In genomic region chr3:42652251-42652610, GRCh38 we compare ENCODE assay signal across 11 cellular contexts. TPM values are rescaled to one million over a fixed set of nuclear protein-coding genes. Genes with fewer than 3 reads are reported as not detected.
DNase-seq lines count a peak whose midpoint lies in the region; ATAC-seq, FAIRE-seq and TF ChIP-seq lines count a peak whose summit lies in the region.
"Had no signal": no experiment of that assay in that cellular context is flagged by ENCODE, and none has a peak within 500 bp of the region (broad histone marks: within the 10 kb centered on the region; RNA-seq: fewer than 3 reads in every experiment).

No MANE protein-coding gene starts in this region.

- no peaks in the 10 kb centered on the region for H3K79me2 ChIP-seq in GM23338 (replicated peaks; ENCODE audit: insufficient read depth)

- no peak for ATAC-seq in GM23338

- peaks cover 44% of the 10 kb centered on the region for H4K20me1 ChIP-seq in BLaER1
- no peaks in the 10 kb centered on the region; the same call in 1 of the 2 replicates for H4K20me1 ChIP-seq in GM23338 (replicated peaks; ENCODE audit: insufficient read depth)

- 53 to 55% methylated on average over 1 of the region's 1 CpG; no CpG with 5 or more reads in 2 of the 4 donors for WGBS in adrenal gland, 4 donors

- no peak overlapping the region for H2AFZ ChIP-seq in GM23338

- peaks cover 13% of the 10 kb centered on the region for H3K27me3 Mint-ChIP-seq in GM23338 (ENCODE audit: insufficient read depth, low read depth, poor library complexity)
- H3K27me3 Mint-ChIP-seq in activated T-helper 2 cell treated with anti-CD3 and anti-CD28 coated beads, Interferon-gamma antibody, Interleukin-2, Interleukin-4, amounts not matched to agents 10 μg/mL and 5 μg/mL and 100 μg/mL, durations not matched to agents 14 hours and 24 hours and 36 hours (ENCODE audit: low read depth): peaks cover 9% of the 10 kb centered on the region

- no peaks in the 10 kb centered on the region for H3F3A ChIP-seq in GM23338 (replicated peaks; ENCODE audit: low read depth)

- H3K4me3 ChIP-seq in BLaER1 (peak overlapping the region; percentile 90), GM23338 (peak overlapping the region; percentile 76; the same call in 1 of the 2 replicates), adrenal gland (peak overlapping the region in 1 of 4 donors; percentile 86), muscle layer of colon (ENCODE audit: low read depth in 1 of 2, low read length in 2 of 2) (peak overlapping the region; percentile 39 to 80)

- H3K4me1 ChIP-seq in BLaER1 (peaks cover 58% of the 10 kb centered on the region), GM23338 (ENCODE audit: insufficient read depth) (peaks cover 26% of the 10 kb centered on the region), adrenal gland (replicated peaks in 1 of 2) (peaks cover 36 to 48% of the 10 kb centered on the region in 2 donors), muscle layer of colon (ENCODE audit: insufficient read depth, low read length) (peaks cover 51% of the 10 kb centered on the region)

- peak overlapping the region; percentile 100 for H3K4me2 ChIP-seq in BLaER1
- H3K4me2 ChIP-seq in GM23338: peak overlapping the region; percentile 90; the same call in 1 of the 2 replicates

- FAIRE-seq in HTR-8/SVneo (lab: Jason Lieb, UNC): no peak

- H3K9me3 ChIP-seq in BLaER1 (no peaks in the 10 kb centered on the region), adrenal gland (replicated peaks in 1 of 3) (no peaks in the 10 kb centered on the region), muscle layer of colon (ENCODE audit: low read length) (no peaks in the 10 kb centered on the region)

- intact Hi-C loops in adrenal gland (cut with DNase I): loop anchor here (5.0 to 10.0 kb wide), 2 partner anchors 47 to 50 kb away; partner anchors contain the start of gene NKTR (in 2 of the 2)
- intact Hi-C loops in activated T-helper 2 cell treated with anti-CD3 and anti-CD28 coated beads, Interferon-gamma antibody, Interleukin-2, Interleukin-4, amounts not matched to agents 10 μg/mL and 5 μg/mL and 100 μg/mL, durations not matched to agents 14 hours and 24 hours and 36 hours (cut with micrococcal nuclease): no loop called here

- peak overlapping the region; percentile 7; the same call in 1 of the 3 replicates for H3K4me3 Mint-ChIP-seq in GM23338
- no peak overlapping the region for H3K4me3 Mint-ChIP-seq in activated T-helper 2 cell treated with anti-CD3 and anti-CD28 coated beads, Interferon-gamma antibody, Interleukin-2, Interleukin-4, amounts not matched to agents 10 μg/mL and 5 μg/mL and 100 μg/mL, durations not matched to agents 14 hours and 24 hours and 36 hours (ENCODE audit: low read depth)

- peaks cover 52% of the 10 kb centered on the region for H3K4me1 Mint-ChIP-seq in GM23338
- H3K4me1 Mint-ChIP-seq in activated T-helper 2 cell treated with anti-CD3 and anti-CD28 coated beads, Interferon-gamma antibody, Interleukin-2, Interleukin-4, amounts not matched to agents 10 μg/mL and 5 μg/mL and 100 μg/mL, durations not matched to agents 14 hours and 24 hours and 36 hours (ENCODE audit: low read depth): peaks cover 9% of the 10 kb centered on the region

- no peaks in the 10 kb centered on the region; the same call in 2 of the 3 replicates for H3K9me3 Mint-ChIP-seq in GM23338
- H3K9me3 Mint-ChIP-seq in activated T-helper 2 cell treated with anti-CD3 and anti-CD28 coated beads, Interferon-gamma antibody, Interleukin-2, Interleukin-4, amounts not matched to agents 10 μg/mL and 5 μg/mL and 100 μg/mL, durations not matched to agents 14 hours and 24 hours and 36 hours: no peaks in the 10 kb centered on the region
- H3K9me3 Mint-ChIP-seq: activated naive CD4-positive, alpha-beta T cell treated with anti-CD3 and anti-CD28 coated beads for 36 hours; nephron progenitor cell had no signal

- H3K9me2 ChIP-seq in GM23338 (ENCODE audit: insufficient read depth): no peaks in the 10 kb centered on the region

- TF ChIP-seq POLR2A in adrenal gland (IDR thresholded peaks at IDR 0.05): no peak

- no peaks in the 10 kb centered on the region for H3K27me3 ChIP-seq in BLaER1
- H3K27me3 ChIP-seq in GM23338 (ENCODE audit: insufficient read depth): no peaks in the 10 kb centered on the region
- H3K27me3 ChIP-seq in adrenal gland: no peaks in the 10 kb centered on the region
- no peaks in the 10 kb centered on the region for H3K27me3 ChIP-seq in muscle layer of colon (ENCODE audit: control insufficient read depth in 1 of 2, insufficient read depth in 2 of 2, low read length in 2 of 2)

- peak overlapping the region; percentile 93 for H3K9ac ChIP-seq in BLaER1
- H3K9ac ChIP-seq in muscle layer of colon (ENCODE audit: low read length): peak overlapping the region; percentile 54

- peak overlapping the region; percentile 96 for H3K27ac ChIP-seq in BLaER1
- 0 out of 2 replicates have a peak overlapping the region, but pooled peaks have one; percentile 39 for H3K27ac ChIP-seq in GM23338 (ENCODE audit: low read depth)
- peak overlapping the region in 4 of 5 donors; percentile 23 to 94 (median 58) for H3K27ac ChIP-seq in adrenal gland
- peak overlapping the region; percentile 67 for H3K27ac ChIP-seq in muscle layer of colon (ENCODE audit: low read depth, low read length)

- H3K27ac Mint-ChIP-seq in GM23338: peak overlapping the region; percentile 36
- no peak overlapping the region for H3K27ac Mint-ChIP-seq in activated T-helper 2 cell treated with anti-CD3 and anti-CD28 coated beads, Interferon-gamma antibody, Interleukin-2, Interleukin-4, amounts not matched to agents 10 μg/mL and 5 μg/mL and 100 μg/mL, durations not matched to agents 14 hours and 24 hours and 36 hours
- H3K27ac Mint-ChIP-seq: activated naive CD4-positive, alpha-beta T cell treated with anti-CD3 and anti-CD28 coated beads for 36 hours; nephron progenitor cell had no signal

- DNase-seq in GM23338 (ENCODE audit: low spot score): no peak
- no peak for DNase-seq in adrenal gland
- no peak for DNase-seq in HTR-8/SVneo (ENCODE audit: insufficient read length, low spot score)
- no peak for DNase-seq in RKO (ENCODE audit: low spot score)
- DNase-seq in activated T-helper 2 cell treated with anti-CD3 and anti-CD28 coated beads, Interferon-gamma antibody, Interleukin-2, Interleukin-4, amounts not matched to agents 10 μg/mL and 5 μg/mL and 100 μg/mL, durations not matched to agents 14 hours and 24 hours and 36 hours (ENCODE audit: low spot score): no peak
- no peak for DNase-seq in activated CD8-positive, alpha-beta memory T cell treated with anti-CD3 and anti-CD28 coated beads, Interleukin-2, amount 50 U/mL, for 48 hours
- DNase-seq: activated naive CD4-positive, alpha-beta T cell treated with anti-CD3 and anti-CD28 coated beads for 36 hours; NCI-H1105; nephron progenitor cell had no signal

- peaks cover 19% of the 10 kb centered on the region for H3K36me3 Mint-ChIP-seq in GM23338 (ENCODE audit: low read depth)
- H3K36me3 Mint-ChIP-seq in activated T-helper 2 cell treated with anti-CD3 and anti-CD28 coated beads, Interferon-gamma antibody, Interleukin-2, Interleukin-4, amounts not matched to agents 10 μg/mL and 5 μg/mL and 100 μg/mL, durations not matched to agents 14 hours and 24 hours and 36 hours (ENCODE audit: low read depth): peaks cover 14% of the 10 kb centered on the region

- H3K36me3 ChIP-seq in BLaER1: peaks cover 37% of the 10 kb centered on the region
- no peaks in the 10 kb centered on the region for H3K36me3 ChIP-seq in GM23338 (ENCODE audit: insufficient read depth)
- H3K36me3 ChIP-seq in adrenal gland (replicated peaks in 1 of 2): peaks cover 0 to 16% of the 10 kb centered on the region in 2 donors
- H3K36me3 ChIP-seq in muscle layer of colon (ENCODE audit: insufficient read depth, low read length): peaks cover 14% of the 10 kb centered on the region

- no peak for TF ChIP-seq CTCF in GM23338 (conservative IDR thresholded peaks at IDR 0.05; ENCODE audit: low read depth in 2 of 2)
- TF ChIP-seq CTCF in adrenal gland (IDR thresholded peaks at IDR 0.05): no peak

TF ChIP-seq in GM23338, 12 proteins besides CTCF, POLR2A, EP300 and RAD21 (continues in another document):
- TF ChIP-seq STAT1 (IDR thresholded peaks at IDR 0.05; ENCODE audit: unreplicated experiment) (no peak), EZH2 (IDR thresholded peaks at IDR 0.05; ENCODE audit: low read depth, unreplicated experiment) (no peak), JUNB (IDR thresholded peaks at IDR 0.05; ENCODE audit: unreplicated experiment) (no peak)

RNA-seq across cellular contexts. Expression of gene ZBTB47, which starts 1.3 kb away (rescaled TPM):
- 2.8 and 2.9 TPM in 2 replicates for total RNA-seq in GM23338 (2014; rRNA removed; shearing (Covaris generic))
- polyA plus RNA-seq in GM23338 (2016; fragmentation: Nextera tagmentation; extraction: Ambion mirVana) (0.48 and 0.63 TPM in 2 replicates), adrenal gland (10 to 100 TPM in 2 of 3 donors, 1 to 10 TPM in 1; 7.0 to 23.6 (median 13.3) TPM)
- total RNA-seq in adrenal gland: 10 to 100 TPM; 21.6 to 39.4 (median 30.1) TPM
- 0.16 and 0.44 TPM in 2 replicates for total RNA-seq in activated T-helper 2 cell treated with anti-CD3 and anti-CD28 coated beads, Interferon-gamma antibody, Interleukin-2, Interleukin-4, amounts not matched to agents 10 μg/mL and 5 μg/mL and 100 μg/mL, durations not matched to agents 14 hours and 24 hours and 36 hours

RNA-seq across cellular contexts. Expression of gene KLHL40, which starts 33.1 kb away (rescaled TPM):
- total RNA-seq in GM23338 (2014; rRNA removed; shearing (Covaris generic)): not detected in 2 replicates
- polyA plus RNA-seq in GM23338 (2016; fragmentation: Nextera tagmentation; extraction: Ambion mirVana) (not detected in 2 replicates), adrenal gland (under 1 TPM in 1 of 3 donors, not detected in 2; 0.03 TPM)
- total RNA-seq in adrenal gland: under 1 TPM in 2 of 8 donors, not detected in 6; 0.11 to 0.54 TPM
- total RNA-seq in activated T-helper 2 cell treated with anti-CD3 and anti-CD28 coated beads, Interferon-gamma antibody, Interleukin-2, Interleukin-4, amounts not matched to agents 10 μg/mL and 5 μg/mL and 100 μg/mL, durations not matched to agents 14 hours and 24 hours and 36 hours: not detected in 2 replicates
- total RNA-seq: activated naive CD4-positive, alpha-beta T cell treated with anti-CD3 and anti-CD28 coated beads for 36 hours had no signal

RNA-seq across cellular contexts. Expression of gene HHATL, which starts 50.4 kb away (rescaled TPM):
- not detected in 2 replicates for total RNA-seq in GM23338 (2014; rRNA removed; shearing (Covaris generic))
- polyA plus RNA-seq in GM23338 (2016; fragmentation: Nextera tagmentation; extraction: Ambion mirVana) (not detected in 2 replicates), adrenal gland (1 to 10 TPM in 1 of 3 donors, under 1 TPM in 1, not detected in 1; 0.94 to 3.0 TPM)
- 1 to 10 TPM in 2 of 8 donors, under 1 TPM in 5, not detected in 1; 0.18 to 4.5 (median 0.71) TPM for total RNA-seq in adrenal gland
- total RNA-seq in activated T-helper 2 cell treated with anti-CD3 and anti-CD28 coated beads, Interferon-gamma antibody, Interleukin-2, Interleukin-4, amounts not matched to agents 10 μg/mL and 5 μg/mL and 100 μg/mL, durations not matched to agents 14 hours and 24 hours and 36 hours: not detected in 2 replicates
- total RNA-seq: activated naive CD4-positive, alpha-beta T cell treated with anti-CD3 and anti-CD28 coated beads for 36 hours had no signal

RNA-seq across cellular contexts. Expression of gene NKTR, which starts 51.7 kb away (rescaled TPM):
- 88.2 and 117 TPM in 2 replicates for total RNA-seq in GM23338 (2014; rRNA removed; shearing (Covaris generic))
- polyA plus RNA-seq in GM23338 (2016; fragmentation: Nextera tagmentation; extraction: Ambion mirVana): 68.7 and 81.3 TPM in 2 replicates
- total RNA-seq in adrenal gland: 100 to 1,000 TPM in 2 of 8 donors, 10 to 100 TPM in 6; 12.7 to 114 (median 49.4) TPM
- 10 to 100 TPM; 34.3 to 64.7 (median 47.5) TPM for polyA plus RNA-seq in adrenal gland
- total RNA-seq in activated T-helper 2 cell treated with anti-CD3 and anti-CD28 coated beads, Interferon-gamma antibody, Interleukin-2, Interleukin-4, amounts not matched to agents 10 μg/mL and 5 μg/mL and 100 μg/mL, durations not matched to agents 14 hours and 24 hours and 36 hours: 76.6 and 86.2 TPM in 2 replicates

Comparison
In these comparisons a context has a peak if more than half of its experiments do, and no peak if none do; other contexts are left out.
1. H3K27ac ChIP-seq: peak in every context shown above with its lines; median percentile 96 in BLaER1; 67 in muscle layer of colon; 58 in adrenal gland; 39 in GM23338.